ENCODE assay signal across 17 cellular contexts in the genomic region with DNA sequence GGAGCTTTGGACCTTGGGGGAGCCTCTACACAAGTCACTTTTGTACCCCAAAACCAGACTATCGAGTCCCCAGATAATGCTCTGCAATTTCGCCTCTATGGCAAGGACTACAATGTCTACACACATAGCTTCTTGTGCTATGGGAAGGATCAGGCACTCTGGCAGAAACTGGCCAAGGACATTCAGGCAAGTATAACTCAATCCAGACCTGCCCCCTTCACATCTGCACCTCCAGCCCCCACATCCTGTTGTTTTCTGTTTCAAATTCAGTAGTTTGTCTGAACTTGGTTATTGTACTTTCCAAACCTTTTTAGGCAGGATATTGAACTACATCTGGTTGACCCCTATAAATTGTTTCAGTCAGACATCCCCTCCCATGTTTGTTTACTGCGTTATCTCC.
"Had no signal": no experiment of that assay in that cellular context is flagged by ENCODE, and none has a peak within 500 bp of the region (broad histone marks: within the 10 kb centered on the region; RNA-seq: fewer than 3 reads in every experiment).

No MANE protein-coding gene starts in this region.

- H3K27me3 Mint-ChIP-seq: activated naive CD4-positive, alpha-beta T cell treated with anti-CD3 and anti-CD28 coated beads, Interleukin-2, amount 10 ng/mL, durations not matched to agents 7 days and 5 days; dendritic cell treated with granulocyte-macrophage colony-stimulating factor and Interleukin-4, amounts not matched to agents 40 ng/mL and 50 ng/mL, for 4 days had no signal

- ATAC-seq: effector memory CD8-positive, alpha-beta T cell; left colon had no signal

- H3K9me3 Mint-ChIP-seq: activated naive CD4-positive, alpha-beta T cell treated with anti-CD3 and anti-CD28 coated beads, Interleukin-2, amount 10 ng/mL, durations not matched to agents 7 days and 5 days; dendritic cell treated with granulocyte-macrophage colony-stimulating factor and Interleukin-4, amounts not matched to agents 40 ng/mL and 50 ng/mL, for 4 days; effector memory CD8-positive, alpha-beta T cell had no signal

- DNase-seq: activated CD4-positive, alpha-beta T cell treated with anti-CD3 and anti-CD28 coated beads, Interleukin-2, amount 50 U/mL, for 4 hours; activated CD4-positive, CD25-positive, alpha-beta regulatory T cell treated with anti-CD3 and anti-CD28 coated beads, Interleukin-2, amount 50 U/mL, for 72 hours; activated naive CD4-positive, alpha-beta T cell treated with anti-CD3 and anti-CD28 coated beads, Interleukin-2, amount 10 ng/mL, durations not matched to agents 7 days and 5 days; activated T-cell treated with anti-CD3 and anti-CD28 coated beads, Interleukin-2, amount 50 U/mL, for 1 hour; effector memory CD8-positive, alpha-beta T cell; erythroblast; foreskin melanocyte; hypothalamus; islet precursor cell; left colon; midbrain; occipital lobe; stimulated activated naive CD4-positive, alpha-beta T cell treated with Interleukin-2 at 50 U/mL for 16 hours; transverse colon had no signal

- H3K27ac Mint-ChIP-seq: activated naive CD4-positive, alpha-beta T cell treated with anti-CD3 and anti-CD28 coated beads, Interleukin-2, amount 10 ng/mL, durations not matched to agents 7 days and 5 days; dendritic cell treated with granulocyte-macrophage colony-stimulating factor and Interleukin-4, amounts not matched to agents 40 ng/mL and 50 ng/mL, for 4 days; effector memory CD8-positive, alpha-beta T cell; progenitor cell of endocrine pancreas had no signal

- H3K4me3 Mint-ChIP-seq: activated naive CD4-positive, alpha-beta T cell treated with anti-CD3 and anti-CD28 coated beads, Interleukin-2, amount 10 ng/mL, durations not matched to agents 7 days and 5 days; dendritic cell treated with granulocyte-macrophage colony-stimulating factor and Interleukin-4, amounts not matched to agents 40 ng/mL and 50 ng/mL, for 4 days; effector memory CD8-positive, alpha-beta T cell; T-helper 1 cell treated with Interleukin-12 subunit alpha and Interleukin-12 subunit beta and Interleukin-4 antibody, amounts not matched to agents 30 μg/mL and 1 μg/mL, for 36 hours had no signal

- H3K36me3 Mint-ChIP-seq: activated naive CD4-positive, alpha-beta T cell treated with anti-CD3 and anti-CD28 coated beads, Interleukin-2, amount 10 ng/mL, durations not matched to agents 7 days and 5 days had no signal
